Comparison of ENCODE assay signal across 22 cellular contexts in genomic region chr3:121786485-121786884, GRCh38. TPM values are rescaled to one million over a fixed set of nuclear protein-coding genes. Genes with fewer than 3 reads are reported as not detected.
DNase-seq lines count a peak whose midpoint lies in the region; ATAC-seq and TF ChIP-seq lines count a peak whose summit lies in the region.
"Had no signal": no experiment of that assay in that cellular context is flagged by ENCODE, and none has a peak within 500 bp of the region (broad histone marks: within the 10 kb centered on the region; RNA-seq: fewer than 3 reads in every experiment).

No MANE protein-coding gene starts in this region.

- DNase-seq in AG04450 (ENCODE audit: low read depth, low spot score) (peak; percentile 7), GM23248 (peak; percentile 65), right cardiac atrium (no peak), iPS-NIHi7 (ENCODE audit: extremely low spot score) (no peak), Caco-2 (no peak), putamen (ENCODE audit: low spot score) (no peak)
- DNase-seq in central memory CD8-positive, alpha-beta T cell (ENCODE audit: low spot score in 2 of 2), result no peak
- no peak for DNase-seq in stimulated activated CD4-positive, alpha-beta T cell treated with anti-CD3 and anti-CD28 coated beads, Interleukin-4, amount 100 ng/mL, for 1 hour
- DNase-seq: activated CD4-positive, alpha-beta memory T cell treated with anti-CD3 and anti-CD28 coated beads for 36 hours; activated naive CD4-positive, alpha-beta T cell; activated T-cell treated with anti-CD3 and anti-CD28 coated beads for 4 hours; amniotic stem cell; central memory CD4-positive, alpha-beta T cell; DMS 273 treated with DMSO at 0.1 percent for 48 hours; GDM1; left cardiac atrium; MM.1S; naive thymus-derived CD4-positive, alpha-beta T cell; NCI-H1436; NCI-H69; ovary; right lobe of liver had no signal

- TF ChIP-seq CTCF in AG04450 (IDR thresholded peaks at IDR 0.05; ENCODE audit: low read depth, low read length) (no peak), Caco-2 (IDR thresholded peaks at IDR 0.05; ENCODE audit: insufficient read depth in 1 of 2, low read depth in 1 of 2, low read length in 1 of 2, severe bottlenecking in 1 of 2, unreplicated experiment in 1 of 2) (no peak)

- H3K4me3 ChIP-seq in AG04450 (ENCODE audit: low read depth, low read length) (no peak overlapping the region), GM23248 (no peak overlapping the region), right cardiac atrium (ENCODE audit: low read length) (no peak overlapping the region), Caco-2 (ENCODE audit: low read depth, low read length) (no peak overlapping the region)
- H3K4me3 ChIP-seq: ovary, right lobe of liver had no signal

- no peaks in the 10 kb centered on the region for H3F3A ChIP-seq in GM23248 (ENCODE audit: insufficient read depth)

- no peak overlapping the region for H3K9ac ChIP-seq in GM23248

- no peaks in the 10 kb centered on the region for H3K9me3 ChIP-seq in AG04450 (ENCODE audit: control insufficient read depth, insufficient read depth, low read length)
- no peaks in the 10 kb centered on the region for H3K9me3 ChIP-seq in GM23248 (ENCODE audit: low read depth)
- H3K9me3 ChIP-seq in right cardiac atrium (ENCODE audit: control insufficient read depth, low read length), result no peaks in the 10 kb centered on the region
- no peaks in the 10 kb centered on the region for H3K9me3 ChIP-seq in Caco-2
- H3K9me3 ChIP-seq: ovary, right lobe of liver had no signal

- intact Hi-C loops in right cardiac atrium (cut with DNase I), result no loop called here
- intact Hi-C loops in Caco-2 (cut with micrococcal nuclease; ENCODE audit: unreplicated experiment), result no loop called here

- H2AFZ ChIP-seq in GM23248, result no peak overlapping the region

- 57 to 73% methylated on average over 2 of the region's 2 CpGs for WGBS in GM23248 (ENCODE audit: low coverage in 1 of 2, low lambda C conversion rate in 2 of 2, missing lambda C conversion rate in 2 of 2), 2 experiments
- 30% methylated on average over 2 of the region's 2 CpGs for WGBS in right cardiac atrium

- H3K27me3 ChIP-seq in AG04450 (ENCODE audit: control insufficient read depth, insufficient read depth, low read length), result no peaks in the 10 kb centered on the region
- no peaks in the 10 kb centered on the region for H3K27me3 ChIP-seq in GM23248 (replicated peaks; ENCODE audit: insufficient read depth)
- H3K27me3 ChIP-seq in right cardiac atrium (ENCODE audit: control insufficient read depth, insufficient read depth), result no peaks in the 10 kb centered on the region
- H3K27me3 ChIP-seq in Caco-2 (replicated peaks; ENCODE audit: control insufficient read depth, insufficient read depth, low read length), result no peaks in the 10 kb centered on the region
- H3K27me3 ChIP-seq: ovary, right lobe of liver had no signal

- BruUV-seq in Caco-2 (replicated peaks; lab: Mats Ljungman, UMichigan), result no TSS peak

- no peaks in the 10 kb centered on the region for H3K9me2 ChIP-seq in GM23248 (ENCODE audit: insufficient read depth)

- no peaks in the 10 kb centered on the region for H3K27me3 Mint-ChIP-seq in central memory CD8-positive, alpha-beta T cell
- H3K27me3 Mint-ChIP-seq in Caco-2 (ENCODE audit: insufficient read depth, unreplicated experiment), result no peaks in the 10 kb centered on the region
- H3K27me3 Mint-ChIP-seq: activated CD4-positive, alpha-beta memory T cell treated with anti-CD3 and anti-CD28 coated beads for 36 hours; naive thymus-derived CD4-positive, alpha-beta T cell had no signal

- H3K27ac ChIP-seq in AG04450 (ENCODE audit: low read depth, low read length) (no peak overlapping the region), GM23248 (peak overlapping the region; percentile 52), right cardiac atrium (ENCODE audit: low read length) (no peak overlapping the region)
- H3K27ac ChIP-seq: ovary, right lobe of liver had no signal

- H3K36me3 ChIP-seq in GM23248 (ENCODE audit: low read depth) (peaks cover 29% of the 10 kb centered on the region), Caco-2 (ENCODE audit: control insufficient read depth, insufficient read depth, low read length) (no peaks in the 10 kb centered on the region)
- H3K36me3 ChIP-seq: ovary had no signal

- no peaks in the 10 kb centered on the region for H3K4me1 Mint-ChIP-seq in central memory CD8-positive, alpha-beta T cell
- no peaks in the 10 kb centered on the region for H3K4me1 Mint-ChIP-seq in Caco-2 (ENCODE audit: low read depth, unreplicated experiment)

- peaks cover 46% of the 10 kb centered on the region for H3K36me3 Mint-ChIP-seq in central memory CD8-positive, alpha-beta T cell (ENCODE audit: insufficient read depth)
- peaks cover 41% of the 10 kb centered on the region for H3K36me3 Mint-ChIP-seq in Caco-2 (ENCODE audit: insufficient read depth, unreplicated experiment)

- H3K4me3 Mint-ChIP-seq in central memory CD8-positive, alpha-beta T cell, result no peak overlapping the region
- no peak overlapping the region for H3K4me3 Mint-ChIP-seq in Caco-2 (ENCODE audit: unreplicated experiment)
- H3K4me3 Mint-ChIP-seq: activated CD4-positive, alpha-beta memory T cell treated with anti-CD3 and anti-CD28 coated beads for 36 hours; naive thymus-derived CD4-positive, alpha-beta T cell had no signal

- POLR2A ChIA-PET in AG04450 (lab: Yijun Ruan, JAX), result no interaction called here
- POLR2A ChIA-PET in Caco-2 (lab: Charles Lee), result no interaction called here

- no peaks in the 10 kb centered on the region for H3K9me3 Mint-ChIP-seq in central memory CD8-positive, alpha-beta T cell
- no peaks in the 10 kb centered on the region for H3K9me3 Mint-ChIP-seq in Caco-2 (ENCODE audit: unreplicated experiment)
- H3K9me3 Mint-ChIP-seq: activated CD4-positive, alpha-beta memory T cell treated with anti-CD3 and anti-CD28 coated beads for 36 hours; naive thymus-derived CD4-positive, alpha-beta T cell had no signal

- no peaks in the 10 kb centered on the region for H3K79me2 ChIP-seq in GM23248 (ENCODE audit: insufficient read depth)

- in situ Hi-C loops in GM23248 (cut with MboI), result no loop called here

- peak overlapping the region; percentile 11 for H3K4me2 ChIP-seq in GM23248 (ENCODE audit: unreplicated experiment)

- CTCF ChIA-PET in AG04450 (lab: Charles Lee), result no interaction called here
- CTCF ChIA-PET in Caco-2 (lab: Charles Lee), result no interaction called here

- peak overlapping the region; percentile 36 for H3K27ac Mint-ChIP-seq in central memory CD8-positive, alpha-beta T cell (ENCODE audit: low read depth)
- no peak overlapping the region for H3K27ac Mint-ChIP-seq in Caco-2 (ENCODE audit: unreplicated experiment)
- H3K27ac Mint-ChIP-seq: activated CD4-positive, alpha-beta memory T cell treated with anti-CD3 and anti-CD28 coated beads for 36 hours; naive thymus-derived CD4-positive, alpha-beta T cell had no signal

- H4K20me1 ChIP-seq in GM23248 (ENCODE audit: insufficient read depth), result no peaks in the 10 kb centered on the region

- no peaks in the 10 kb centered on the region for H3K4me1 ChIP-seq in GM23248 (ENCODE audit: insufficient read depth)
- H3K4me1 ChIP-seq in right cardiac atrium (ENCODE audit: control insufficient read depth, insufficient read depth, low read length), result no peaks in the 10 kb centered on the region
- H3K4me1 ChIP-seq in Caco-2, result no peaks in the 10 kb centered on the region
- H3K4me1 ChIP-seq: right lobe of liver had no signal

- no peak for ATAC-seq in central memory CD8-positive, alpha-beta T cell (replicated peaks; ENCODE audit: extremely low read depth, poor library complexity, severe bottlenecking)
- ATAC-seq in right cardiac atrium, result peak; percentile 64 to 79
- ATAC-seq: naive thymus-derived CD4-positive, alpha-beta T cell; right lobe of liver had no signal

RNA-seq across cellular contexts. Expression of gene GOLGB1, which starts 36.9 kb away (rescaled TPM):
- 30.3 and 35.7 TPM in 2 replicates for polyA plus RNA-seq in AG04450 (2011; rRNA removed)
- polyA minus RNA-seq in AG04450 (2011; rRNA and poly(A)+ RNA removed), result 36.4 and 38.9 TPM in 2 replicates
- 31.9 and 32.6 TPM in 2 replicates for total RNA-seq in GM23248 (2014; rRNA removed; shearing (Covaris generic))
- polyA plus RNA-seq in GM23248 (2016; fragmentation: Nextera tagmentation; extraction: Ambion mirVana), result 48.3 and 54.3 TPM in 2 replicates
- 10 to 100 TPM; 52.8 to 60.8 (median 58.4) TPM for total RNA-seq in right cardiac atrium
- polyA plus RNA-seq in right cardiac atrium, result 19.8 TPM
- total RNA-seq in Caco-2 (2022), result 31.5 and 34.3 TPM in 2 replicates

RNA-seq across cellular contexts. Expression of gene IQCB1, which starts 48.4 kb away (rescaled TPM):
- polyA plus RNA-seq in AG04450 (2011; rRNA removed), result 14.3 and 19.3 TPM in 2 replicates
- 10.2 and 16.8 TPM in 2 replicates for polyA minus RNA-seq in AG04450 (2011; rRNA and poly(A)+ RNA removed)
- total RNA-seq in GM23248 (2014; rRNA removed; shearing (Covaris generic)), result 9.5 and 13.9 TPM in 2 replicates
- polyA plus RNA-seq in GM23248 (2016; fragmentation: Nextera tagmentation; extraction: Ambion mirVana), result 10.2 and 11.3 TPM in 2 replicates
- 10 to 100 TPM in 1 of 4 donors, 1 to 10 TPM in 3; 8.9 to 10.2 (median 9.4) TPM for total RNA-seq in right cardiac atrium
- 5.9 TPM for polyA plus RNA-seq in right cardiac atrium
- 36.1 and 36.4 TPM in 2 replicates for total RNA-seq in Caco-2 (2022)

RNA-seq across cellular contexts. Expression of gene EAF2, which starts 48.5 kb away (rescaled TPM):
- 1.5 and 2.5 TPM in 2 replicates for polyA plus RNA-seq in AG04450 (2011; rRNA removed)
- polyA minus RNA-seq in AG04450 (2011; rRNA and poly(A)+ RNA removed), result 1.2 and 2.7 TPM in 2 replicates
- 0.65 TPM in 1 of 2 replicates, not detected in the other for total RNA-seq in GM23248 (2014; rRNA removed; shearing (Covaris generic))
- polyA plus RNA-seq in GM23248 (2016; fragmentation: Nextera tagmentation; extraction: Ambion mirVana), result 1.0 and 1.1 TPM in 2 replicates
- total RNA-seq in right cardiac atrium, result 1 to 10 TPM; 4.4 to 7.1 (median 5.3) TPM
- 6.0 TPM for polyA plus RNA-seq in right cardiac atrium
- total RNA-seq in Caco-2 (2022), result 4.5 and 4.6 TPM in 2 replicates

Comparison
In these comparisons a context has a peak if more than half of its experiments do, and no peak if none do; other contexts are left out.
1. DNase-seq: peak in AG04450 (single experiment) and GM23248 (single experiment); none in central memory CD8-positive, alpha-beta T cell (0 of 2), right cardiac atrium (0 of 3), iPS-NIHi7 (single experiment), stimulated activated CD4-positive, alpha-beta T cell treated with anti-CD3 and anti-CD28 coated beads, Interleukin-4, amount 100 ng/mL, for 1 hour (single experiment), Caco-2 (0 of 2) and putamen (single experiment).